21 cellular contexts compared by ENCODE assay signal in genomic region chr1:2183937-2184334, GRCh38. TPM values are rescaled to one million over a fixed set of nuclear protein-coding genes. Genes with fewer than 3 reads are reported as not detected.
DNase-seq lines count a peak whose midpoint lies in the region; ATAC-seq, FAIRE-seq and TF ChIP-seq lines count a peak whose summit lies in the region.
"Had no signal": no experiment of that assay in that cellular context is flagged by ENCODE, and none has a peak within 500 bp of the region (broad histone marks: within the 10 kb centered on the region; RNA-seq: fewer than 3 reads in every experiment).

No MANE protein-coding gene starts in this region.

- H3K27me3 Mint-ChIP-seq in central memory CD8-positive, alpha-beta T cell: no peaks in the 10 kb centered on the region
- H3K27me3 Mint-ChIP-seq in endothelial cell (ENCODE audit: unreplicated experiment) (peaks cover 12% of the 10 kb centered on the region), chondrocyte (ENCODE audit: low read depth) (no peaks in the 10 kb centered on the region)
- H3K27me3 Mint-ChIP-seq: B cell had no signal

- POLR2A ChIA-PET in RWPE1 (lab: Yijun Ruan, JAX; ENCODE audit: low non-redundant PET): no interaction called here

- in situ Hi-C loops in G401 (cut with HindIII; ENCODE audit: low sequenced_read_pairs): no loop called here
- in situ Hi-C loops in GM13976 (cut with MboI; ENCODE audit: low sequenced_read_pairs, unreplicated experiment): no loop called here
- in situ Hi-C loops in KBM-7 (cut with MboI; ENCODE audit: low pct_unique_long_range_greater_than_20kb, low sequenced_read_pairs): loop anchor here (25.0 kb wide), 1 partner anchor 603 kb away; no protein-coding TSS in a partner anchor

- H3K27ac ChIP-seq in RWPE1: peak overlapping the region; percentile 4; the same call in 1 of the 2 replicates
- H3K27ac ChIP-seq: BLaER1 treated with 17β-estradiol and CSF1 and Interleukin-3, amounts not matched to agents 10 nM and 100 nM had no signal

- DNase-seq in G401 (ENCODE audit: low spot score) (peak; percentile 92), RWPE1 (ENCODE audit: low spot score) (no peak), endothelial cell (ENCODE audit: low spot score) (no peak), chondrocyte (ENCODE audit: low spot score) (no peak), GM13976 (ENCODE audit: low spot score) (no peak), urothelium cell line (ENCODE audit: low spot score) (no peak), KBM-7 (no peak)
- DNase-seq in central memory CD8-positive, alpha-beta T cell (ENCODE audit: low spot score in 2 of 2): no peak
- DNase-seq: Calu3; CD8-positive, alpha-beta T cell; DMS 273 treated with DMSO at 0.1 percent for 48 hours; DMS53; DND-41; EL; GOT3; H7 had no signal

- CTCF ChIA-PET in RWPE1 (lab: Yijun Ruan, JAX): interaction anchor here (0.7 to 4.2 kb wide), 2 partner anchors 10 to 93 kb away, joined by 3 to 30 read pairs; no protein-coding TSS in a partner anchor

- no peak for ATAC-seq in central memory CD8-positive, alpha-beta T cell (replicated peaks; ENCODE audit: extremely low read depth, poor library complexity, severe bottlenecking)
- ATAC-seq: CD8-positive, alpha-beta T cell; HCT116 had no signal

- H3K4me3 Mint-ChIP-seq in central memory CD8-positive, alpha-beta T cell: no peak overlapping the region
- H3K4me3 Mint-ChIP-seq in endothelial cell (ENCODE audit: unreplicated experiment): peak overlapping the region; percentile 49
- no peak overlapping the region for H3K4me3 Mint-ChIP-seq in chondrocyte (ENCODE audit: unreplicated experiment)
- H3K4me3 Mint-ChIP-seq: B cell; CD8-positive, alpha-beta T cell had no signal

- no peak for FAIRE-seq in urothelium cell line (lab: Jason Lieb, UNC)
- FAIRE-seq: G401.6, GM12891 had no signal

- H3K4me1 Mint-ChIP-seq in central memory CD8-positive, alpha-beta T cell: no peaks in the 10 kb centered on the region
- H3K4me1 Mint-ChIP-seq in endothelial cell (ENCODE audit: unreplicated experiment) (peaks cover 4% of the 10 kb centered on the region), chondrocyte (ENCODE audit: low read depth) (peaks cover 5% of the 10 kb centered on the region)
- H3K4me1 Mint-ChIP-seq: B cell had no signal

- no peaks in the 10 kb centered on the region for H3K9me3 Mint-ChIP-seq in central memory CD8-positive, alpha-beta T cell
- H3K9me3 Mint-ChIP-seq in endothelial cell (ENCODE audit: unreplicated experiment) (no peaks in the 10 kb centered on the region), chondrocyte (ENCODE audit: low read depth) (no peaks in the 10 kb centered on the region)
- H3K9me3 Mint-ChIP-seq: CD8-positive, alpha-beta T cell had no signal

- H3K36me3 Mint-ChIP-seq in central memory CD8-positive, alpha-beta T cell (ENCODE audit: insufficient read depth): peaks cover 8% of the 10 kb centered on the region
- peaks cover 13% of the 10 kb centered on the region for H3K36me3 Mint-ChIP-seq in endothelial cell (ENCODE audit: low read depth, unreplicated experiment)
- H3K36me3 Mint-ChIP-seq in chondrocyte (ENCODE audit: low read depth): peaks cover 7% of the 10 kb centered on the region

- peak overlapping the region; percentile 46 for H3K27ac Mint-ChIP-seq in central memory CD8-positive, alpha-beta T cell (ENCODE audit: low read depth)
- H3K27ac Mint-ChIP-seq in endothelial cell (ENCODE audit: unreplicated experiment) (no peak overlapping the region), chondrocyte (ENCODE audit: unreplicated experiment) (no peak overlapping the region)
- H3K27ac Mint-ChIP-seq: B cell; CD8-positive, alpha-beta T cell had no signal

- TF ChIP-seq CTCF in RWPE1 (conservative IDR thresholded peaks at IDR 0.05; ENCODE audit: low read depth) (no peak), endothelial cell (IDR thresholded peaks at IDR 0.05; ENCODE audit: unreplicated experiment) (no peak), chondrocyte (IDR thresholded peaks at IDR 0.05) (no peak), GM13976 (IDR thresholded peaks at IDR 0.05; ENCODE audit: borderline replicate concordance, control extremely low read depth, extremely low read depth, insufficient read depth, missing control alignments) (no peak)

RNA-seq across cellular contexts. Expression of gene FAAP20, which starts 10.6 kb away (rescaled TPM):
- total RNA-seq in G401 (2014; rRNA removed; shearing (Covaris generic)): 79.9 and 105 TPM in 2 replicates
- total RNA-seq in endothelial cell (ENCODE audit: unreplicated experiment) (118 TPM), chondrocyte (48.4 to 76.1 TPM (median 69.2 TPM) in 3 replicates)

RNA-seq across cellular contexts. Expression of gene SKI, which starts 44.2 kb away (rescaled TPM):
- 5.8 and 15.2 TPM in 2 replicates for total RNA-seq in G401 (2014; rRNA removed; shearing (Covaris generic))
- total RNA-seq in endothelial cell (ENCODE audit: unreplicated experiment) (73.3 TPM), chondrocyte (112 to 135 TPM (median 116 TPM) in 3 replicates)
